Comparison of ENCODE assay signal across 20 cellular contexts in genomic region chr12:102376251-102376747, GRCh38.
DNase-seq lines count a peak whose midpoint lies in the region; ATAC-seq and TF ChIP-seq lines count a peak whose summit lies in the region.
"Had no signal": no experiment of that assay in that cellular context is flagged by ENCODE, and none has a peak within 500 bp of the region (broad histone marks: within the 10 kb centered on the region; RNA-seq: fewer than 3 reads in every experiment).

No MANE protein-coding gene starts in this region.

- peaks cover 30% of the 10 kb centered on the region for H3K4me1 Mint-ChIP-seq in activated naive CD8-positive, alpha-beta T cell treated with anti-CD3 and anti-CD28 coated beads, Interleukin-2, amount 50 U/mL, for 24 hours
- H3K4me1 Mint-ChIP-seq in stimulated activated memory B cell treated with anti-CD40 and anti-IgM and Interleukin-4, amounts not matched to agents 10 μg/mL and 1 μg/mL and 100 μg/mL, for 72 hours: peaks cover 7% of the 10 kb centered on the region
- H3K4me1 Mint-ChIP-seq: neural crest cell had no signal

- H3K27ac Mint-ChIP-seq in activated naive CD8-positive, alpha-beta T cell treated with anti-CD3 and anti-CD28 coated beads, Interleukin-2, amount 50 U/mL, for 24 hours: no peak overlapping the region
- no peak overlapping the region for H3K27ac Mint-ChIP-seq in stimulated activated memory B cell treated with anti-CD40 and anti-IgM and Interleukin-4, amounts not matched to agents 10 μg/mL and 1 μg/mL and 100 μg/mL, for 72 hours
- H3K27ac Mint-ChIP-seq: activated T-helper 17 cell treated with anti-CD3 and anti-CD28 coated beads, Interleukin-2, amount 50 U/mL, for 72 hours; CD8-positive, alpha-beta T cell had no signal

- DNase-seq in right atrium auricular region (ENCODE audit: low spot score) (peak; percentile 60), cardiac septum (ENCODE audit: low spot score) (no peak), fibroblast of the aortic adventitia (ENCODE audit: low read depth) (peak; percentile 23), GDM1 (lab: John Stamatoyannopoulos, UW) (no peak)
- peak; percentile 36 for DNase-seq in activated naive CD8-positive, alpha-beta T cell treated with anti-CD3 and anti-CD28 coated beads, Interleukin-2, amount 50 U/mL, for 24 hours
- DNase-seq: adrenal gland; CD8-positive, alpha-beta T cell; DMS79 treated with DMSO at 0.1 percent for 48 hours; effector CD4-positive, alpha-beta T cell; GOT3; hypothalamus; midbrain; MM.1S; NCI-H187 treated with DMSO at 0.1 percent for 48 hours; WERI-Rb-1 had no signal

- H3K4me1 ChIP-seq in right atrium auricular region: no peaks in the 10 kb centered on the region
- H3K4me1 ChIP-seq: adrenal gland had no signal

- no peaks in the 10 kb centered on the region for H3K36me3 ChIP-seq in right atrium auricular region
- H3K36me3 ChIP-seq: adrenal gland, WERI-Rb-1 had no signal

- H3K27ac ChIP-seq in right atrium auricular region: no peak overlapping the region
- H3K27ac ChIP-seq: adrenal gland, WERI-Rb-1 had no signal

- no peaks in the 10 kb centered on the region for H3K36me3 Mint-ChIP-seq in activated naive CD8-positive, alpha-beta T cell treated with anti-CD3 and anti-CD28 coated beads, Interleukin-2, amount 50 U/mL, for 24 hours (ENCODE audit: low read depth)
- no peaks in the 10 kb centered on the region for H3K36me3 Mint-ChIP-seq in stimulated activated memory B cell treated with anti-CD40 and anti-IgM and Interleukin-4, amounts not matched to agents 10 μg/mL and 1 μg/mL and 100 μg/mL, for 72 hours
- H3K36me3 Mint-ChIP-seq: CD8-positive, alpha-beta T cell had no signal

- no peak overlapping the region for H3K4me3 ChIP-seq in right atrium auricular region
- no peak overlapping the region for H3K4me3 ChIP-seq in fibroblast of the aortic adventitia (ENCODE audit: low read depth, low read length)
- H3K4me3 ChIP-seq: adrenal gland had no signal

- H3K27me3 ChIP-seq in right atrium auricular region: no peaks in the 10 kb centered on the region
- H3K27me3 ChIP-seq: adrenal gland had no signal

- intact Hi-C loops in cardiac septum (cut with DNase I): no loop called here

- H3K9me3 ChIP-seq in right atrium auricular region: no peaks in the 10 kb centered on the region
- H3K9me3 ChIP-seq: adrenal gland had no signal

- peaks cover 3% of the 10 kb centered on the region for H3K9me3 Mint-ChIP-seq in activated naive CD8-positive, alpha-beta T cell treated with anti-CD3 and anti-CD28 coated beads, Interleukin-2, amount 50 U/mL, for 24 hours
- H3K9me3 Mint-ChIP-seq in stimulated activated memory B cell treated with anti-CD40 and anti-IgM and Interleukin-4, amounts not matched to agents 10 μg/mL and 1 μg/mL and 100 μg/mL, for 72 hours: no peaks in the 10 kb centered on the region
- H3K9me3 Mint-ChIP-seq: CD8-positive, alpha-beta T cell had no signal

- H3K4me3 Mint-ChIP-seq in activated naive CD8-positive, alpha-beta T cell treated with anti-CD3 and anti-CD28 coated beads, Interleukin-2, amount 50 U/mL, for 24 hours: no peak overlapping the region
- no peak overlapping the region for H3K4me3 Mint-ChIP-seq in stimulated activated memory B cell treated with anti-CD40 and anti-IgM and Interleukin-4, amounts not matched to agents 10 μg/mL and 1 μg/mL and 100 μg/mL, for 72 hours
- H3K4me3 Mint-ChIP-seq: activated T-helper 17 cell treated with anti-CD3 and anti-CD28 coated beads, Interleukin-2, amount 50 U/mL, for 72 hours; CD8-positive, alpha-beta T cell; neural crest cell had no signal

- H3K27me3 Mint-ChIP-seq in activated naive CD8-positive, alpha-beta T cell treated with anti-CD3 and anti-CD28 coated beads, Interleukin-2, amount 50 U/mL, for 24 hours: no peaks in the 10 kb centered on the region
- H3K27me3 Mint-ChIP-seq in stimulated activated memory B cell treated with anti-CD40 and anti-IgM and Interleukin-4, amounts not matched to agents 10 μg/mL and 1 μg/mL and 100 μg/mL, for 72 hours: no peaks in the 10 kb centered on the region

- ATAC-seq in activated naive CD8-positive, alpha-beta T cell treated with anti-CD3 and anti-CD28 coated beads, Interleukin-2, amount 50 U/mL, for 24 hours: peak; percentile 41
- peak; percentile 37 for ATAC-seq in stimulated activated memory B cell treated with anti-CD40 and anti-IgM and Interleukin-4, amounts not matched to agents 10 μg/mL and 1 μg/mL and 100 μg/mL, for 72 hours
- ATAC-seq in HG03565 (IDR thresholded peaks at IDR 0.05; ENCODE audit: unreplicated experiment) (no peak), HG02884 (IDR thresholded peaks at IDR 0.05; ENCODE audit: unreplicated experiment) (no peak)
- ATAC-seq: activated T-helper 17 cell treated with anti-CD3 and anti-CD28 coated beads, Interleukin-2, amount 50 U/mL, for 72 hours; CD8-positive, alpha-beta T cell had no signal

- TF ChIP-seq CTCF in right atrium auricular region (IDR thresholded peaks at IDR 0.05): no peak
- no peak for TF ChIP-seq CTCF in fibroblast of the aortic adventitia (IDR thresholded peaks at IDR 0.05; ENCODE audit: insufficient read depth, low read length)

Comparison
In these comparisons a context has a peak if more than half of its experiments do, and no peak if none do; other contexts are left out.
1. DNase-seq: peak in right atrium auricular region (single experiment), activated naive CD8-positive, alpha-beta T cell treated with anti-CD3 and anti-CD28 coated beads, Interleukin-2, amount 50 U/mL, for 24 hours (single experiment) and fibroblast of the aortic adventitia (single experiment); none in cardiac septum (single experiment) and GDM1 (single experiment).
2. ATAC-seq: peak in activated naive CD8-positive, alpha-beta T cell treated with anti-CD3 and anti-CD28 coated beads, Interleukin-2, amount 50 U/mL, for 24 hours (single experiment) and stimulated activated memory B cell treated with anti-CD40 and anti-IgM and Interleukin-4, amounts not matched to agents 10 μg/mL and 1 μg/mL and 100 μg/mL, for 72 hours (single experiment); none in HG03565 (single experiment) and HG02884 (single experiment).